In genomic region chr7:70525991-70526390, GRCh38 we compare ENCODE assay signal across 24 cellular contexts.
"Had no signal": no experiment of that assay in that cellular context is flagged by ENCODE, and none has a peak within 500 bp of the region (broad histone marks: within the 10 kb centered on the region; RNA-seq: fewer than 3 reads in every experiment).

No MANE protein-coding gene starts in this region.

- H3K9ac ChIP-seq: parathyroid adenoma had no signal

- H3K27ac Mint-ChIP-seq: dendritic cell treated with granulocyte-macrophage colony-stimulating factor and Interleukin-4, amounts not matched to agents 40 ng/mL and 50 ng/mL, for 4 days; memory B cell; natural killer cell treated with Interleukin-12 subunit alpha and Interleukin-12 subunit beta and Interleukin-15 and Interleukin-18, amount 100 ng/mL, for 72 hours; stimulated activated memory B cell treated with anti-CD40 and anti-IgM and Interleukin-4, amounts not matched to agents 10 μg/mL and 1 μg/mL and 100 μg/mL, for 72 hours; stimulated activated naive CD8-positive, alpha-beta T cell treated with anti-CD3 and anti-CD28 coated beads, Interleukin-15, Interleukin-2, amounts not matched to agents 100 ng/mL and 50 ng/mL, for 24 hours had no signal

- H3K9me3 Mint-ChIP-seq: effector memory CD8-positive, alpha-beta T cell; immature natural killer cell; natural killer cell treated with Interleukin-12 subunit alpha and Interleukin-12 subunit beta and Interleukin-15 and Interleukin-18, amount 100 ng/mL, for 72 hours had no signal

- H3K4me3 Mint-ChIP-seq: dendritic cell treated with granulocyte-macrophage colony-stimulating factor and Interleukin-4, amounts not matched to agents 40 ng/mL and 50 ng/mL, for 4 days; effector memory CD8-positive, alpha-beta T cell; immature natural killer cell; memory B cell; natural killer cell treated with Interleukin-12 subunit alpha and Interleukin-12 subunit beta and Interleukin-15 and Interleukin-18, amount 100 ng/mL, for 72 hours; stimulated activated memory B cell treated with anti-CD40 and anti-IgM and Interleukin-4, amounts not matched to agents 10 μg/mL and 1 μg/mL and 100 μg/mL, for 72 hours; stimulated activated naive CD8-positive, alpha-beta T cell treated with anti-CD3 and anti-CD28 coated beads, Interleukin-15, Interleukin-2, amounts not matched to agents 100 ng/mL and 50 ng/mL, for 24 hours had no signal

- H3K4me3 ChIP-seq: left ventricle myocardium inferior, lower lobe of right lung, prostate gland, right lobe of liver, spleen, thoracic aorta, transverse colon had no signal

- H3K36me3 ChIP-seq: left ventricle myocardium inferior, lower lobe of right lung, prostate gland, right lobe of liver, thoracic aorta, transverse colon had no signal

- H3K27ac ChIP-seq: left ventricle myocardium inferior, lower lobe of right lung, parathyroid adenoma, prostate gland, right lobe of liver, spleen, thoracic aorta, transverse colon had no signal

- H3K4me1 Mint-ChIP-seq: immature natural killer cell; memory B cell; stimulated activated memory B cell treated with anti-CD40 and anti-IgM and Interleukin-4, amounts not matched to agents 10 μg/mL and 1 μg/mL and 100 μg/mL, for 72 hours had no signal

- DNase-seq: cerebellar nuclear complex; effector memory CD8-positive, alpha-beta T cell; erythroblast; immature natural killer cell; kidney; left cardiac atrium; left ventricle myocardium inferior; lower lobe of right lung; midbrain; retina; right lobe of liver; spleen; stimulated activated CD4-positive, alpha-beta T cell treated with anti-CD3 and anti-CD28 coated beads, Interleukin-15, amount 100 ng/mL, for 24 hours; stimulated activated CD4-positive, alpha-beta T cell treated with anti-CD3 and anti-CD28 coated beads, Interleukin-1b, Interleukin-23, amount 100 ng/mL, for 48 hours; stimulated activated CD4-positive, alpha-beta T cell treated with anti-CD3 and anti-CD28 coated beads, Interleukin-4, amount 100 ng/mL, for 24 hours; transverse colon had no signal

- H3K9me3 ChIP-seq: left ventricle myocardium inferior, lower lobe of right lung, prostate gland, right lobe of liver, spleen, thoracic aorta, transverse colon had no signal

- H3K36me3 Mint-ChIP-seq: natural killer cell treated with Interleukin-12 subunit alpha and Interleukin-12 subunit beta and Interleukin-15 and Interleukin-18, amount 100 ng/mL, for 72 hours had no signal

- H3K4me1 ChIP-seq: lower lobe of right lung, prostate gland, right lobe of liver, spleen had no signal

- H3K27me3 Mint-ChIP-seq: dendritic cell treated with granulocyte-macrophage colony-stimulating factor and Interleukin-4, amounts not matched to agents 40 ng/mL and 50 ng/mL, for 4 days; memory B cell; stimulated activated memory B cell treated with anti-CD40 and anti-IgM and Interleukin-4, amounts not matched to agents 10 μg/mL and 1 μg/mL and 100 μg/mL, for 72 hours; stimulated activated naive CD8-positive, alpha-beta T cell treated with anti-CD3 and anti-CD28 coated beads, Interleukin-15, Interleukin-2, amounts not matched to agents 100 ng/mL and 50 ng/mL, for 24 hours had no signal

- H3K27me3 ChIP-seq: right lobe of liver, spleen, transverse colon had no signal
